ENCODE assay signal across 1 cellular context in genomic region chr17:48912476-48912875, GRCh38.
TF ChIP-seq lines count a peak whose summit lies in the region.

No MANE protein-coding gene starts in this region.

TF ChIP-seq in HEK293T, 16 proteins besides CTCF, POLR2A, EP300 and RAD21 (continued from another document):
- TF ChIP-seq FOXA1 (IDR thresholded peaks at IDR 0.05) (no peak), LEF1 (IDR thresholded peaks at IDR 0.05; ENCODE audit: borderline replicate concordance) (no peak), FOXM1 (IDR thresholded peaks at IDR 0.05; ENCODE audit: borderline replicate concordance) (no peak), CTBP1 (IDR thresholded peaks at IDR 0.05; ENCODE audit: borderline replicate concordance) (no peak), HDGF (IDR thresholded peaks at IDR 0.05; ENCODE audit: borderline replicate concordance) (no peak), ZNF384 (IDR thresholded peaks at IDR 0.05) (no peak)
